ENCODE assay signal across 15 cellular contexts in genomic region chr13:48726711-48727110, GRCh38.
"Had no signal": no experiment of that assay in that cellular context is flagged by ENCODE, and none has a peak within 500 bp of the region (broad histone marks: within the 10 kb centered on the region; RNA-seq: fewer than 3 reads in every experiment).

No MANE protein-coding gene starts in this region.

- DNase-seq: activated CD4-positive, alpha-beta T cell treated with anti-CD3 and anti-CD28 coated beads for 1 hour; activated CD4-positive, alpha-beta T cell treated with anti-CD3 and anti-CD28 coated beads, Interleukin-2, amount 50 U/mL, for 48 hours; activated CD8-positive, alpha-beta memory T cell treated with anti-CD3 and anti-CD28 coated beads, Interleukin-2, amount 10 ng/mL, durations not matched to agents 7 days and 5 days; activated gamma-delta T cell treated with Interleukin-2 at 50 U/mL for 16 hours; activated naive CD8-positive, alpha-beta T cell treated with anti-CD3 and anti-CD28 coated beads, Interleukin-2, amount 10 ng/mL, durations not matched to agents 7 days and 5 days; activated T-cell treated with anti-CD3 and anti-CD28 coated beads, Interleukin-2, amount 50 U/mL, for 4 hours; colonic mucosa; effector CD4-positive, alpha-beta T cell; immature natural killer cell had no signal

- H3K27me3 ChIP-seq: cardiac muscle cell, colonic mucosa, ovary, uterus had no signal

- H3K36me3 ChIP-seq: cardiac muscle cell, colonic mucosa, ovary, uterus had no signal

- H3K9me3 Mint-ChIP-seq: activated T-cell treated with anti-CD3 and anti-CD28 coated beads, Interleukin-2, amount 50 U/mL, for 4 hours had no signal

- H3K4me3 ChIP-seq: cardiac muscle cell, colonic mucosa, ovary, uterus had no signal

- H3K4me1 Mint-ChIP-seq: activated naive CD8-positive, alpha-beta T cell treated with anti-CD3 and anti-CD28 coated beads, Interleukin-2, amount 10 ng/mL, durations not matched to agents 7 days and 5 days; memory B cell; neural crest cell had no signal

- H3K36me3 Mint-ChIP-seq: activated naive CD8-positive, alpha-beta T cell treated with anti-CD3 and anti-CD28 coated beads, Interleukin-2, amount 10 ng/mL, durations not matched to agents 7 days and 5 days had no signal

- H3K27ac Mint-ChIP-seq: activated CD8-positive, alpha-beta memory T cell treated with anti-CD3 and anti-CD28 coated beads, Interleukin-2, amount 10 ng/mL, durations not matched to agents 7 days and 5 days; activated naive CD8-positive, alpha-beta T cell treated with anti-CD3 and anti-CD28 coated beads, Interleukin-2, amount 10 ng/mL, durations not matched to agents 7 days and 5 days; immature natural killer cell; memory B cell had no signal

- ATAC-seq: activated T-cell treated with anti-CD3 and anti-CD28 coated beads, Interleukin-2, amount 50 U/mL, for 4 hours; left lobe of liver had no signal

- H3K4me1 ChIP-seq: colonic mucosa, uterus had no signal

- H3K9me3 ChIP-seq: colonic mucosa, ovary, uterus had no signal

- H3K27ac ChIP-seq: cardiac muscle cell, colonic mucosa had no signal

- H3K4me3 Mint-ChIP-seq: activated CD8-positive, alpha-beta memory T cell treated with anti-CD3 and anti-CD28 coated beads, Interleukin-2, amount 10 ng/mL, durations not matched to agents 7 days and 5 days; activated naive CD8-positive, alpha-beta T cell treated with anti-CD3 and anti-CD28 coated beads, Interleukin-2, amount 10 ng/mL, durations not matched to agents 7 days and 5 days; activated T-cell treated with anti-CD3 and anti-CD28 coated beads, Interleukin-2, amount 50 U/mL, for 4 hours; immature natural killer cell; memory B cell; neural crest cell had no signal
